ENCODE assay signal across 1 cellular context in genomic region chr17:48591435-48592077, GRCh38.
TF ChIP-seq lines count a peak whose summit lies in the region.

No MANE protein-coding gene starts in this region.

TF ChIP-seq in GM23338, 12 proteins besides CTCF, POLR2A, EP300 and RAD21 (continued from another document):
- TF ChIP-seq ZNF462 (CRISPR knock-in tag; IDR thresholded peaks at IDR 0.05) = no peak
- TF ChIP-seq EZH2 (IDR thresholded peaks at IDR 0.05; ENCODE audit: low read depth, unreplicated experiment) = peak; percentile 43
